In genomic region chr6:152309648-152310047, GRCh38 we compare ENCODE assay signal across 8 cellular contexts.
DNase-seq lines count a peak whose midpoint lies in the region; ATAC-seq, FAIRE-seq and TF ChIP-seq lines count a peak whose summit lies in the region.
"Had no signal": no experiment of that assay in that cellular context is flagged by ENCODE, and none has a peak within 500 bp of the region (broad histone marks: within the 10 kb centered on the region; RNA-seq: fewer than 3 reads in every experiment).

No MANE protein-coding gene starts in this region.

- peaks cover 0 to 7% of the 10 kb centered on the region in 2 donors for H3K4me1 Mint-ChIP-seq in stimulated activated naive B cell treated with anti-CD40 and anti-IgM and Interleukin-4, amounts not matched to agents 10 μg/mL and 1 μg/mL and 100 μg/mL, for 72 hours
- no peaks in the 10 kb centered on the region for H3K4me1 Mint-ChIP-seq in glutamatergic neuron (ENCODE audit: low read depth, unreplicated experiment)

- H3K27ac Mint-ChIP-seq in stimulated activated naive B cell treated with anti-CD40 and anti-IgM and Interleukin-4, amounts not matched to agents 10 μg/mL and 1 μg/mL and 100 μg/mL, for 72 hours, result no peak overlapping the region
- H3K27ac Mint-ChIP-seq in glutamatergic neuron (ENCODE audit: unreplicated experiment), result no peak overlapping the region

- peaks cover 0 to 5% of the 10 kb centered on the region in 2 donors for H3K27me3 Mint-ChIP-seq in stimulated activated naive B cell treated with anti-CD40 and anti-IgM and Interleukin-4, amounts not matched to agents 10 μg/mL and 1 μg/mL and 100 μg/mL, for 72 hours
- no peaks in the 10 kb centered on the region for H3K27me3 Mint-ChIP-seq in glutamatergic neuron (ENCODE audit: unreplicated experiment)

- peak; percentile 65 for ATAC-seq in HG02884 (IDR thresholded peaks at IDR 0.05; ENCODE audit: unreplicated experiment)
- peak; percentile 49 to 55 for ATAC-seq in stimulated activated naive B cell treated with anti-CD40 and anti-IgM and Interleukin-4, amounts not matched to agents 10 μg/mL and 1 μg/mL and 100 μg/mL, for 72 hours (replicated peaks)

- no peak for TF ChIP-seq POLR2A in H54 (IDR thresholded peaks at IDR 0.05; ENCODE audit: low read depth, low read length)

- DNase-seq in activated CD4-positive, alpha-beta T cell treated with anti-CD3 and anti-CD28 coated beads for 48 hours, result peak; percentile 80
- DNase-seq in glomerular visceral epithelial cell (ENCODE audit: extremely low spot score) (peak; percentile 57), glutamatergic neuron (no peak), Kasumi-1 (lab: John Stamatoyannopoulos, UW) (no peak), H54 (ENCODE audit: insufficient read length, low spot score) (no peak)
- no peak for DNase-seq in stimulated activated naive B cell treated with anti-CD40 and anti-IgM and Interleukin-4, amounts not matched to agents 10 μg/mL and 1 μg/mL and 100 μg/mL, for 72 hours

- H3K9me3 Mint-ChIP-seq in stimulated activated naive B cell treated with anti-CD40 and anti-IgM and Interleukin-4, amounts not matched to agents 10 μg/mL and 1 μg/mL and 100 μg/mL, for 72 hours, result no peaks in the 10 kb centered on the region
- no peaks in the 10 kb centered on the region for H3K9me3 Mint-ChIP-seq in glutamatergic neuron (ENCODE audit: unreplicated experiment)

- no peak overlapping the region for H3K4me3 Mint-ChIP-seq in stimulated activated naive B cell treated with anti-CD40 and anti-IgM and Interleukin-4, amounts not matched to agents 10 μg/mL and 1 μg/mL and 100 μg/mL, for 72 hours
- H3K4me3 Mint-ChIP-seq in glutamatergic neuron (ENCODE audit: unreplicated experiment), result no peak overlapping the region

- H3K36me3 Mint-ChIP-seq in stimulated activated naive B cell treated with anti-CD40 and anti-IgM and Interleukin-4, amounts not matched to agents 10 μg/mL and 1 μg/mL and 100 μg/mL, for 72 hours, result no peaks in the 10 kb centered on the region
- no peaks in the 10 kb centered on the region for H3K36me3 Mint-ChIP-seq in glutamatergic neuron (ENCODE audit: unreplicated experiment)

- no peak for TF ChIP-seq CTCF in glutamatergic neuron (IDR thresholded peaks at IDR 0.05; ENCODE audit: partially characterized antibody, unreplicated experiment)

- FAIRE-seq in H54 (lab: Jason Lieb, UNC), result no peak
- FAIRE-seq: endothelial cell of umbilical vein had no signal

Comparison
In these comparisons a context has a peak if more than half of its experiments do, and no peak if none do; other contexts are left out.
1. DNase-seq: peak in activated CD4-positive, alpha-beta T cell treated with anti-CD3 and anti-CD28 coated beads for 48 hours (single experiment) and glomerular visceral epithelial cell (single experiment); none in stimulated activated naive B cell treated with anti-CD40 and anti-IgM and Interleukin-4, amounts not matched to agents 10 μg/mL and 1 μg/mL and 100 μg/mL, for 72 hours (single experiment), glutamatergic neuron (single experiment), Kasumi-1 (0 of 2) and H54 (single experiment).